Comparison of ENCODE assay signal across 8 cellular contexts in genomic region chr7:99437946-99438572, GRCh38. TPM values are rescaled to one million over a fixed set of nuclear protein-coding genes. Genes with fewer than 3 reads are reported as not detected.
DNase-seq lines count a peak whose midpoint lies in the region; ATAC-seq and TF ChIP-seq lines count a peak whose summit lies in the region.

No MANE protein-coding gene starts in this region.

- TF ChIP-seq CTCF in AG10803 (conservative IDR thresholded peaks at IDR 0.05; ENCODE audit: low read length) = no peak

- H3K27ac Mint-ChIP-seq in activated naive CD4-positive, alpha-beta T cell treated with anti-CD3 and anti-CD28 coated beads, Interleukin-2, amount 50 U/mL, for 72 hours = peak overlapping the region; percentile 89 to 99
- peak overlapping the region; percentile 40 to 100 for H3K27ac Mint-ChIP-seq in stimulated activated naive CD8-positive, alpha-beta T cell treated with anti-CD3 and anti-CD28 coated beads, Interleukin-15, amount 100 ng/mL, for 72 hours

- H3K36me3 ChIP-seq in iPS-15b (ENCODE audit: control insufficient read depth, insufficient read depth, low read length) = peaks cover 18% of the 10 kb centered on the region

- H3K27me3 Mint-ChIP-seq in stimulated activated naive CD8-positive, alpha-beta T cell treated with anti-CD3 and anti-CD28 coated beads, Interleukin-15, amount 100 ng/mL, for 72 hours = no peaks in the 10 kb centered on the region

- no peak for DNase-seq in AG10803 (ENCODE audit: low read depth)
- DNase-seq in activated naive CD4-positive, alpha-beta T cell treated with anti-CD3 and anti-CD28 coated beads, Interleukin-2, amount 50 U/mL, for 72 hours (ENCODE audit: low spot score in 2 of 2) = no peak
- DNase-seq in stimulated activated naive CD8-positive, alpha-beta T cell treated with anti-CD3 and anti-CD28 coated beads, Interleukin-15, amount 100 ng/mL, for 72 hours = no peak
- DNase-seq in dedifferentiated amniotic fluid mesenchymal stem cell (ENCODE audit: extremely low spot score) = no peak
- no peak for DNase-seq in activated CD4-positive, alpha-beta T cell treated with anti-CD3 and anti-CD28 coated beads, Interleukin-2, amount 50 U/mL, for 1 hour
- no peak for DNase-seq in SIG-M5 treated with dmso at 0.1 percent for 504 hours (lab: John Stamatoyannopoulos, UW; ENCODE audit: unreplicated experiment)

- ATAC-seq in HG02852 (IDR thresholded peaks at IDR 0.05; ENCODE audit: unreplicated experiment) = peak; percentile 17
- ATAC-seq in activated naive CD4-positive, alpha-beta T cell treated with anti-CD3 and anti-CD28 coated beads, Interleukin-2, amount 50 U/mL, for 72 hours = peak; percentile 7 to 30
- ATAC-seq in stimulated activated naive CD8-positive, alpha-beta T cell treated with anti-CD3 and anti-CD28 coated beads, Interleukin-15, amount 100 ng/mL, for 72 hours = peak; percentile 36

- peak overlapping the region; percentile 96 for H3K4me3 Mint-ChIP-seq in stimulated activated naive CD8-positive, alpha-beta T cell treated with anti-CD3 and anti-CD28 coated beads, Interleukin-15, amount 100 ng/mL, for 72 hours

- no peaks in the 10 kb centered on the region for H3K9me3 Mint-ChIP-seq in activated naive CD4-positive, alpha-beta T cell treated with anti-CD3 and anti-CD28 coated beads, Interleukin-2, amount 50 U/mL, for 72 hours
- no peaks in the 10 kb centered on the region for H3K9me3 Mint-ChIP-seq in stimulated activated naive CD8-positive, alpha-beta T cell treated with anti-CD3 and anti-CD28 coated beads, Interleukin-15, amount 100 ng/mL, for 72 hours

- H3K4me1 ChIP-seq in iPS-15b (ENCODE audit: control insufficient read depth, insufficient read depth, low read length) = peaks cover 3% of the 10 kb centered on the region

- H3K4me1 Mint-ChIP-seq in stimulated activated naive CD8-positive, alpha-beta T cell treated with anti-CD3 and anti-CD28 coated beads, Interleukin-15, amount 100 ng/mL, for 72 hours = peaks cover 58% of the 10 kb centered on the region

- H3K27me3 ChIP-seq in iPS-15b (ENCODE audit: control insufficient read depth, insufficient read depth, low read length) = no peaks in the 10 kb centered on the region

- peak overlapping the region; percentile 88 for H3K9ac ChIP-seq in iPS-15b (ENCODE audit: low read depth, low read length)

- peaks cover 12 to 28% of the 10 kb centered on the region in 2 donors for H3K36me3 Mint-ChIP-seq in activated naive CD4-positive, alpha-beta T cell treated with anti-CD3 and anti-CD28 coated beads, Interleukin-2, amount 50 U/mL, for 72 hours

- H3K4me3 ChIP-seq in AG10803 (ENCODE audit: low read length) = peak overlapping the region; percentile 91
- peak overlapping the region; percentile 96 for H3K4me3 ChIP-seq in iPS-15b (ENCODE audit: low read depth, low read length)

- no peaks in the 10 kb centered on the region for H3K9me3 ChIP-seq in iPS-15b (ENCODE audit: control insufficient read depth, insufficient read depth, low read length)

RNA-seq across cellular contexts. Expression of gene PTCD1, which starts 0.5 kb away (rescaled TPM):
- total RNA-seq in activated naive CD4-positive, alpha-beta T cell treated with anti-CD3 and anti-CD28 coated beads, Interleukin-2, amount 50 U/mL, for 72 hours = 1 to 10 TPM; 4.4 to 4.5 TPM

RNA-seq across cellular contexts. Expression of gene CPSF4, which starts 0.7 kb away (rescaled TPM):
- total RNA-seq in activated naive CD4-positive, alpha-beta T cell treated with anti-CD3 and anti-CD28 coated beads, Interleukin-2, amount 50 U/mL, for 72 hours = 10 to 100 TPM; 47.5 to 62.1 TPM

RNA-seq across cellular contexts. Expression of gene ATP5MF, which starts 27.9 kb away (rescaled TPM):
- 100 to 1,000 TPM; 287 to 438 TPM for total RNA-seq in activated naive CD4-positive, alpha-beta T cell treated with anti-CD3 and anti-CD28 coated beads, Interleukin-2, amount 50 U/mL, for 72 hours

RNA-seq across cellular contexts. Expression of gene BUD31, which starts 29.3 kb away (rescaled TPM):
- 100 to 1,000 TPM; 131 to 135 TPM for total RNA-seq in activated naive CD4-positive, alpha-beta T cell treated with anti-CD3 and anti-CD28 coated beads, Interleukin-2, amount 50 U/mL, for 72 hours

RNA-seq across cellular contexts. Expression of gene PDAP1, which starts 29.7 kb away (rescaled TPM):
- total RNA-seq in activated naive CD4-positive, alpha-beta T cell treated with anti-CD3 and anti-CD28 coated beads, Interleukin-2, amount 50 U/mL, for 72 hours = 100 to 1,000 TPM; 101 to 148 TPM
